Comparison of ENCODE assay signal across 1 cellular context in genomic region chr5:149745944-149746326, GRCh38.
TF ChIP-seq lines count a peak whose summit lies in the region.

No MANE protein-coding gene starts in this region.

TF ChIP-seq in H1, 55 proteins besides CTCF, POLR2A, EP300 and RAD21:
- TF ChIP-seq, protein P1, sequence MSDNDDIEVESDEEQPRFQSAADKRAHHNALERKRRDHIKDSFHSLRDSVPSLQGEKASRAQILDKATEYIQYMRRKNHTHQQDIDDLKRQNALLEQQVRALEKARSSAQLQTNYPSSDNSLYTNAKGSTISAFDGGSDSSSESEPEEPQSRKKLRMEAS (IDR thresholded peaks at IDR 0.05) = no peak
- no peak for TF ChIP-seq RXRA (IDR thresholded peaks at IDR 0.05; ENCODE audit: insufficient read depth, low read depth, low read length)
- TF ChIP-seq MAFK (IDR thresholded peaks at IDR 0.05; ENCODE audit: low read depth, low read length) = no peak
- TF ChIP-seq ASH2L (IDR thresholded peaks at IDR 0.05; ENCODE audit: low read length) = no peak
- no peak for TF ChIP-seq TEAD4 (IDR thresholded peaks at IDR 0.05; ENCODE audit: low read depth, low read length)
- no peak for TF ChIP-seq BRCA1 (IDR thresholded peaks at IDR 0.05; ENCODE audit: low read depth, low read length)
- TF ChIP-seq CBX8 (IDR thresholded peaks at IDR 0.05; ENCODE audit: borderline replicate concordance, low read depth, low read length) = no peak
- TF ChIP-seq SIX5 (IDR thresholded peaks at IDR 0.05; ENCODE audit: low read depth, low read length) = no peak
- TF ChIP-seq, protein P2, sequence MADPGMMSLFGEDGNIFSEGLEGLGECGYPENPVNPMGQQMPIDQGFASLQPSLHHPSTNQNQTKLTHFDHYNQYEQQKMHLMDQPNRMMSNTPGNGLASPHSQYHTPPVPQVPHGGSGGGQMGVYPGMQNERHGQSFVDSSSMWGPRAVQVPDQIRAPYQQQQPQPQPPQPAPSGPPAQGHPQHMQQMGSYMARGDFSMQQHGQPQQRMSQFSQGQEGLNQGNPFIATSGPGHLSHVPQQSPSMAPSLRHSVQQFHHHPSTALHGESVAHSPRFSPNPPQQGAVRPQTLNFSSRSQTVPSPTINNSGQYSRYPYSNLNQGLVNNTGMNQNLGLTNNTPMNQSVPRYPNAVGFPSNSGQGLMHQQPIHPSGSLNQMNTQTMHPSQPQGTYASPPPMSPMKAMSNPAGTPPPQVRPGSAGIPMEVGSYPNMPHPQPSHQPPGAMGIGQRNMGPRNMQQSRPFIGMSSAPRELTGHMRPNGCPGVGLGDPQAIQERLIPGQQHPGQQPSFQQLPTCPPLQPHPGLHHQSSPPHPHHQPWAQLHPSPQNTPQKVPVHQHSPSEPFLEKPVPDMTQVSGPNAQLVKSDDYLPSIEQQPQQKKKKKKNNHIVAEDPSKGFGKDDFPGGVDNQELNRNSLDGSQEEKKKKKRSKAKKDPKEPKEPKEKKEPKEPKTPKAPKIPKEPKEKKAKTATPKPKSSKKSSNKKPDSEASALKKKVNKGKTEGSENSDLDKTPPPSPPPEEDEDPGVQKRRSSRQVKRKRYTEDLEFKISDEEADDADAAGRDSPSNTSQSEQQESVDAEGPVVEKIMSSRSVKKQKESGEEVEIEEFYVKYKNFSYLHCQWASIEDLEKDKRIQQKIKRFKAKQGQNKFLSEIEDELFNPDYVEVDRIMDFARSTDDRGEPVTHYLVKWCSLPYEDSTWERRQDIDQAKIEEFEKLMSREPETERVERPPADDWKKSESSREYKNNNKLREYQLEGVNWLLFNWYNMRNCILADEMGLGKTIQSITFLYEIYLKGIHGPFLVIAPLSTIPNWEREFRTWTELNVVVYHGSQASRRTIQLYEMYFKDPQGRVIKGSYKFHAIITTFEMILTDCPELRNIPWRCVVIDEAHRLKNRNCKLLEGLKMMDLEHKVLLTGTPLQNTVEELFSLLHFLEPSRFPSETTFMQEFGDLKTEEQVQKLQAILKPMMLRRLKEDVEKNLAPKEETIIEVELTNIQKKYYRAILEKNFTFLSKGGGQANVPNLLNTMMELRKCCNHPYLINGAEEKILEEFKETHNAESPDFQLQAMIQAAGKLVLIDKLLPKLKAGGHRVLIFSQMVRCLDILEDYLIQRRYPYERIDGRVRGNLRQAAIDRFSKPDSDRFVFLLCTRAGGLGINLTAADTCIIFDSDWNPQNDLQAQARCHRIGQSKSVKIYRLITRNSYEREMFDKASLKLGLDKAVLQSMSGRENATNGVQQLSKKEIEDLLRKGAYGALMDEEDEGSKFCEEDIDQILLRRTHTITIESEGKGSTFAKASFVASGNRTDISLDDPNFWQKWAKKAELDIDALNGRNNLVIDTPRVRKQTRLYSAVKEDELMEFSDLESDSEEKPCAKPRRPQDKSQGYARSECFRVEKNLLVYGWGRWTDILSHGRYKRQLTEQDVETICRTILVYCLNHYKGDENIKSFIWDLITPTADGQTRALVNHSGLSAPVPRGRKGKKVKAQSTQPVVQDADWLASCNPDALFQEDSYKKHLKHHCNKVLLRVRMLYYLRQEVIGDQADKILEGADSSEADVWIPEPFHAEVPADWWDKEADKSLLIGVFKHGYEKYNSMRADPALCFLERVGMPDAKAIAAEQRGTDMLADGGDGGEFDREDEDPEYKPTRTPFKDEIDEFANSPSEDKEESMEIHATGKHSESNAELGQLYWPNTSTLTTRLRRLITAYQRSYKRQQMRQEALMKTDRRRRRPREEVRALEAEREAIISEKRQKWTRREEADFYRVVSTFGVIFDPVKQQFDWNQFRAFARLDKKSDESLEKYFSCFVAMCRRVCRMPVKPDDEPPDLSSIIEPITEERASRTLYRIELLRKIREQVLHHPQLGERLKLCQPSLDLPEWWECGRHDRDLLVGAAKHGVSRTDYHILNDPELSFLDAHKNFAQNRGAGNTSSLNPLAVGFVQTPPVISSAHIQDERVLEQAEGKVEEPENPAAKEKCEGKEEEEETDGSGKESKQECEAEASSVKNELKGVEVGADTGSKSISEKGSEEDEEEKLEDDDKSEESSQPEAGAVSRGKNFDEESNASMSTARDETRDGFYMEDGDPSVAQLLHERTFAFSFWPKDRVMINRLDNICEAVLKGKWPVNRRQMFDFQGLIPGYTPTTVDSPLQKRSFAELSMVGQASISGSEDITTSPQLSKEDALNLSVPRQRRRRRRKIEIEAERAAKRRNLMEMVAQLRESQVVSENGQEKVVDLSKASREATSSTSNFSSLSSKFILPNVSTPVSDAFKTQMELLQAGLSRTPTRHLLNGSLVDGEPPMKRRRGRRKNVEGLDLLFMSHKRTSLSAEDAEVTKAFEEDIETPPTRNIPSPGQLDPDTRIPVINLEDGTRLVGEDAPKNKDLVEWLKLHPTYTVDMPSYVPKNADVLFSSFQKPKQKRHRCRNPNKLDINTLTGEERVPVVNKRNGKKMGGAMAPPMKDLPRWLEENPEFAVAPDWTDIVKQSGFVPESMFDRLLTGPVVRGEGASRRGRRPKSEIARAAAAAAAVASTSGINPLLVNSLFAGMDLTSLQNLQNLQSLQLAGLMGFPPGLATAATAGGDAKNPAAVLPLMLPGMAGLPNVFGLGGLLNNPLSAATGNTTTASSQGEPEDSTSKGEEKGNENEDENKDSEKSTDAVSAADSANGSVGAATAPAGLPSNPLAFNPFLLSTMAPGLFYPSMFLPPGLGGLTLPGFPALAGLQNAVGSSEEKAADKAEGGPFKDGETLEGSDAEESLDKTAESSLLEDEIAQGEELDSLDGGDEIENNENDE (IDR thresholded peaks at IDR 0.05; ENCODE audit: insufficient replicate concordance, low read length) = no peak
- TF ChIP-seq, protein P3, sequence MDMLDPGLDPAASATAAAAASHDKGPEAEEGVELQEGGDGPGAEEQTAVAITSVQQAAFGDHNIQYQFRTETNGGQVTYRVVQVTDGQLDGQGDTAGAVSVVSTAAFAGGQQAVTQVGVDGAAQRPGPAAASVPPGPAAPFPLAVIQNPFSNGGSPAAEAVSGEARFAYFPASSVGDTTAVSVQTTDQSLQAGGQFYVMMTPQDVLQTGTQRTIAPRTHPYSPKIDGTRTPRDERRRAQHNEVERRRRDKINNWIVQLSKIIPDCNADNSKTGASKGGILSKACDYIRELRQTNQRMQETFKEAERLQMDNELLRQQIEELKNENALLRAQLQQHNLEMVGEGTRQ (IDR thresholded peaks at IDR 0.05; ENCODE audit: low read length) = no peak
- no peak for TF ChIP-seq NRF1 (IDR thresholded peaks at IDR 0.05; ENCODE audit: low read depth, low read length)
- TF ChIP-seq POLR2AphosphoS5 (IDR thresholded peaks at IDR 0.05; ENCODE audit: low read depth, low read length) = no peak
- TF ChIP-seq KDM4A (IDR thresholded peaks at IDR 0.05; ENCODE audit: low read depth, low read length, severe bottlenecking) = no peak
- TF ChIP-seq TCF12 (IDR thresholded peaks at IDR 0.05; ENCODE audit: low read depth, low read length) = no peak
- no peak for TF ChIP-seq FOSL1 (IDR thresholded peaks at IDR 0.05; ENCODE audit: insufficient read depth, low read depth, low read length)
- no peak for TF ChIP-seq CEBPB (IDR thresholded peaks at IDR 0.05; ENCODE audit: low read depth, low read length)
- no peak for TF ChIP-seq SP2 (IDR thresholded peaks at IDR 0.05; ENCODE audit: low read length)
- no peak for TF ChIP-seq KDM1A (IDR thresholded peaks at IDR 0.05; ENCODE audit: borderline replicate concordance, low read length)
